1 cellular context compared by ENCODE assay signal in the genomic region with DNA sequence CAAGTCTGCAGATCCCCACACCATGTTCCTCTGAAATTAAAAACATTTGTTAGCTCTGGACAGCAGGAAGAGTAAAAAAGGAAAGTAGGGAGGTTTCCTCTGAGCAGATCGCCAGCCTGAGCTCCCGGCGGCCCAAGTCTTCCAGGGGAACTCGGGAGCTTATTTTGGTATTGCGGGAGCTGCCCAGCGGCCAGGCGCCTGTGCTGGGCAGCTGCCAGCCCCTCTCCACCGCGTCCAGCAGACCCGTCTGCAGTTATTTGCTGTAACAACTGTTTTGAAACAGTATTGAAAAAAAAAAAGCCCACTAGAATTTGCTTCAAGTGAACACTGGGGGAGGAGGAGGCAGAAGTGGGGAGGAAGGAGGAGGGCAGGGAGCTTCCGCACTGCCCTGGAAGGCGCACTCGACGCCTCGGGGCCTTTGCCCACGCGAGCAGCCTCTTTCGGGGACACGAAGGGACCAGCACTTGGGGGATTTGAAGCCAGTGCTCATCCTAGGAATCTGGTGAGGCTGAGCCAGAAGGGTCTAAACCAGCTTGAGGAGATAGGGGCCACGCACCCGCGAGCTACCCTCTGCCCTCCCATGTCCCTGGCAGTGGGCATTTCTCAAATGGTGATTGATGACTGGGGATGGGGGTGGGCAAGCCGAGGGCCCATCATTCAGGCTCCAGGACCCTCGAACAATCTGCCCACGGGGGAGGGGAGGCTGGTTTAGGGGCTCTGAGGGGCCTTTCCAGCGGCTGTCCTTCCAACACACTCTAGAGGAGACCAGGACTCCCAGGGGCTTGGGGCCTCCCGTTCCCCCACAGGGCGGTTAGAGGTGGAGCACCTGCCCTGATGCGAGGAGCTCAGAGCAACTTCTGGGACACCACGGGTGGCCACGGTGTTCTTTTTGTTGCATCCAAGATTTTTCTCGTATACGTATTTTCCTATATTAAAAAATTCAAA.
TF ChIP-seq lines count a peak whose summit lies in the region.

No MANE protein-coding gene starts in this region.

TF ChIP-seq in HCT116, 20 proteins besides CTCF, POLR2A, EP300 and RAD21 (continued from another document):
- TF ChIP-seq YY1 (IDR thresholded peaks at IDR 0.05; ENCODE audit: extremely low read depth, insufficient replicate concordance, low read depth, low read length) (no peak), POLR2AphosphoS5 (IDR thresholded peaks at IDR 0.05; ENCODE audit: low read depth, low read length) (no peak), EGR1 (IDR thresholded peaks at IDR 0.05; ENCODE audit: low read depth) (no peak)
- TF ChIP-seq, protein P1, sequence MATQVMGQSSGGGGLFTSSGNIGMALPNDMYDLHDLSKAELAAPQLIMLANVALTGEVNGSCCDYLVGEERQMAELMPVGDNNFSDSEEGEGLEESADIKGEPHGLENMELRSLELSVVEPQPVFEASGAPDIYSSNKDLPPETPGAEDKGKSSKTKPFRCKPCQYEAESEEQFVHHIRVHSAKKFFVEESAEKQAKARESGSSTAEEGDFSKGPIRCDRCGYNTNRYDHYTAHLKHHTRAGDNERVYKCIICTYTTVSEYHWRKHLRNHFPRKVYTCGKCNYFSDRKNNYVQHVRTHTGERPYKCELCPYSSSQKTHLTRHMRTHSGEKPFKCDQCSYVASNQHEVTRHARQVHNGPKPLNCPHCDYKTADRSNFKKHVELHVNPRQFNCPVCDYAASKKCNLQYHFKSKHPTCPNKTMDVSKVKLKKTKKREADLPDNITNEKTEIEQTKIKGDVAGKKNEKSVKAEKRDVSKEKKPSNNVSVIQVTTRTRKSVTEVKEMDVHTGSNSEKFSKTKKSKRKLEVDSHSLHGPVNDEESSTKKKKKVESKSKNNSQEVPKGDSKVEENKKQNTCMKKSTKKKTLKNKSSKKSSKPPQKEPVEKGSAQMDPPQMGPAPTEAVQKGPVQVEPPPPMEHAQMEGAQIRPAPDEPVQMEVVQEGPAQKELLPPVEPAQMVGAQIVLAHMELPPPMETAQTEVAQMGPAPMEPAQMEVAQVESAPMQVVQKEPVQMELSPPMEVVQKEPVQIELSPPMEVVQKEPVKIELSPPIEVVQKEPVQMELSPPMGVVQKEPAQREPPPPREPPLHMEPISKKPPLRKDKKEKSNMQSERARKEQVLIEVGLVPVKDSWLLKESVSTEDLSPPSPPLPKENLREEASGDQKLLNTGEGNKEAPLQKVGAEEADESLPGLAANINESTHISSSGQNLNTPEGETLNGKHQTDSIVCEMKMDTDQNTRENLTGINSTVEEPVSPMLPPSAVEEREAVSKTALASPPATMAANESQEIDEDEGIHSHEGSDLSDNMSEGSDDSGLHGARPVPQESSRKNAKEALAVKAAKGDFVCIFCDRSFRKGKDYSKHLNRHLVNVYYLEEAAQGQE (IDR thresholded peaks at IDR 0.05; ENCODE audit: low read depth) = no peak
